9 cellular contexts compared by ENCODE assay signal in the genomic region with DNA sequence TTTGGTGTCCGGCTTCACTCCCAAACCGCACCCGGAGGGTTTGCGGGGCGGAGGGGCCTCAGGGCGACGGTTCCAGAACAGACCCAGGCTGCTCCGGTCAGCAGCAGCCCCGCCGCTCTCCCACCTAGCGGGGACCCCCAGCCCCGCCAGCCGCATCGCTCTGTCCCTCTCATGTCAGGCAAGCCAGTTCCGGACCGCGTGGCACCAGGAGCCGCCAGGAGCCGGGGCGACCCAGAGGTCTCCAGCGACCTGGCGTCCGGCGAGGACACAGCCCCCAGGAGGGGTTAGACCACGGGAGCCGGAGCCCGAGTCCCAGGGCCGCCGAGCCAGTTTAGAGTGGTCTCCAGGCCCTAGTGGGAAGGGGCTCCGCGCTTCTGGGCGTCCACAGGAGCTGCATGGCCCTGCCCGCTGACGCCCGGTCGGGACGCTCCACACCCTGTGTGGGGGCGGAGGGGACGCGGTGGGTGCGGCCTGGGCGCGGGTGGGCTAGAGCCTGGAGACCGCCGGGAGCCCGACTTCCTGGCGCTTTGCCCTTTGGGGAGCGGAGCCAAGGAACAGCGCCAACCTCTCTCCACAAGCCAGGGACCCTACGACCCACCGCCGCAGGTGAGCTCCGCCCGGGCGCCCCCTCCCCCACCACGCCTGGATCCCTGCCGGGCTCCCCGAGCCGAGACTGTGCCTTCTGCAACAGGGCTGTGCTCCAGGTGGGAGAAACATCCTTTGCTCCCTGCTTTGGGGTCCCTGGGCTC. TPM values are rescaled to one million over a fixed set of nuclear protein-coding genes. Genes with fewer than 3 reads are reported as not detected.
DNase-seq lines count a peak whose midpoint lies in the region; ATAC-seq, FAIRE-seq and TF ChIP-seq lines count a peak whose summit lies in the region.
"Had no signal": no experiment of that assay in that cellular context is flagged by ENCODE, and none has a peak within 500 bp of the region (broad histone marks: within the 10 kb centered on the region; RNA-seq: fewer than 3 reads in every experiment).

No MANE protein-coding gene starts in this region.

- H3K9me3 ChIP-seq in WERI-Rb-1 (ENCODE audit: severe bottlenecking): no peaks in the 10 kb centered on the region
- no peaks in the 10 kb centered on the region for H3K9me3 ChIP-seq in right atrium auricular region

- no peaks in the 10 kb centered on the region for H3K9me3 Mint-ChIP-seq in progenitor cell of endocrine pancreas (ENCODE audit: low read depth)

- H3K4me1 ChIP-seq in right atrium auricular region: peaks cover 0 to 10% of the 10 kb centered on the region in 2 donors

- no peaks in the 10 kb centered on the region for H3K27me3 ChIP-seq in WERI-Rb-1 (ENCODE audit: insufficient read depth, low read depth, severe bottlenecking)
- H3K27me3 ChIP-seq in right atrium auricular region: peaks cover 4 to 11% of the 10 kb centered on the region in 2 donors

- no peak for ATAC-seq in HG03039 (IDR thresholded peaks at IDR 0.05; ENCODE audit: unreplicated experiment)

- H3K27ac ChIP-seq in WERI-Rb-1 (no peak overlapping the region), right atrium auricular region (no peak overlapping the region)

- no peaks in the 10 kb centered on the region for H3K36me3 Mint-ChIP-seq in progenitor cell of endocrine pancreas (ENCODE audit: insufficient read depth)

- TF ChIP-seq CTCF in WERI-Rb-1 (IDR thresholded peaks at IDR 0.05; ENCODE audit: low read depth, low read length) (no peak), right atrium auricular region (IDR thresholded peaks at IDR 0.05) (no peak), progenitor cell of endocrine pancreas (IDR thresholded peaks at IDR 0.05; ENCODE audit: unreplicated experiment) (no peak)

- H3K27ac Mint-ChIP-seq in progenitor cell of endocrine pancreas: no peak overlapping the region

- no peaks in the 10 kb centered on the region for H3K4me1 Mint-ChIP-seq in progenitor cell of endocrine pancreas (ENCODE audit: low read depth)

- H3K36me3 ChIP-seq in WERI-Rb-1 (no peaks in the 10 kb centered on the region), right atrium auricular region (no peaks in the 10 kb centered on the region)

- peak overlapping the region; percentile 51 for H3K4me3 Mint-ChIP-seq in progenitor cell of endocrine pancreas (ENCODE audit: low read depth)

- DNase-seq in Daoy (ENCODE audit: low read depth): peak; percentile 23
- peak; percentile 23 for DNase-seq in WERI-Rb-1
- no peak for DNase-seq in right atrium auricular region (ENCODE audit: low spot score)
- peak; percentile 20 for DNase-seq in progenitor cell of endocrine pancreas (ENCODE audit: low spot score, unreplicated experiment)
- DNase-seq in GM19239 (ENCODE audit: insufficient read length, low spot score): no peak
- no peak for DNase-seq in stimulated activated naive CD4-positive, alpha-beta T cell (lab: John Stamatoyannopoulos, UW)
- DNase-seq in H54 (ENCODE audit: insufficient read length, low spot score): no peak
- DNase-seq: NCI-H446 treated with DMSO at 0.1 percent for 48 hours had no signal

- FAIRE-seq in GM19239 (lab: Jason Lieb, UNC) (no peak), H54 (lab: Jason Lieb, UNC) (no peak)

- peak overlapping the region; percentile 83 for H3K4me3 ChIP-seq in WERI-Rb-1 (ENCODE audit: low read depth, low read length)
- peak overlapping the region; percentile 25 to 48 for H3K4me3 ChIP-seq in right atrium auricular region

- H3K27me3 Mint-ChIP-seq in progenitor cell of endocrine pancreas: peaks cover 38% of the 10 kb centered on the region

- TF ChIP-seq POLR2A in H54 (IDR thresholded peaks at IDR 0.05; ENCODE audit: low read depth, low read length): no peak

RNA-seq across cellular contexts. Expression of a gene that starts 43.4 kb away (rescaled TPM):
- total RNA-seq in Daoy (2014; rRNA removed; shearing (Covaris generic)): 3.3 and 5.4 TPM in 2 replicates
- 1 to 10 TPM; 1.6 to 2.0 TPM for total RNA-seq in right atrium auricular region
- total RNA-seq in progenitor cell of endocrine pancreas: 53.7 and 63.3 TPM in 2 replicates

RNA-seq across cellular contexts. Expression of a gene that starts 44.4 kb away (rescaled TPM):
- 10.4 and 15.7 TPM in 2 replicates for total RNA-seq in Daoy (2014; rRNA removed; shearing (Covaris generic))
- total RNA-seq in right atrium auricular region (1 to 10 TPM; 1.1 to 1.6 TPM), progenitor cell of endocrine pancreas (12.3 and 13.7 TPM in 2 replicates)

RNA-seq across cellular contexts. Expression of a gene that starts 59.1 kb away (rescaled TPM):
- total RNA-seq in Daoy (2014; rRNA removed; shearing (Covaris generic)): 5.3 and 8.8 TPM in 2 replicates
- total RNA-seq in right atrium auricular region: 1 to 10 TPM; 3.5 to 5.7 TPM
- total RNA-seq in progenitor cell of endocrine pancreas: 69.0 and 77.2 TPM in 2 replicates

Comparison
In these comparisons a context has a peak if more than half of its experiments do, and no peak if none do; other contexts are left out.
1. DNase-seq: peak in Daoy (single experiment), WERI-Rb-1 (single experiment) and progenitor cell of endocrine pancreas (single experiment); none in right atrium auricular region (single experiment), GM19239 (single experiment), stimulated activated naive CD4-positive, alpha-beta T cell (0 of 6) and H54 (single experiment).